In the genomic region with DNA sequence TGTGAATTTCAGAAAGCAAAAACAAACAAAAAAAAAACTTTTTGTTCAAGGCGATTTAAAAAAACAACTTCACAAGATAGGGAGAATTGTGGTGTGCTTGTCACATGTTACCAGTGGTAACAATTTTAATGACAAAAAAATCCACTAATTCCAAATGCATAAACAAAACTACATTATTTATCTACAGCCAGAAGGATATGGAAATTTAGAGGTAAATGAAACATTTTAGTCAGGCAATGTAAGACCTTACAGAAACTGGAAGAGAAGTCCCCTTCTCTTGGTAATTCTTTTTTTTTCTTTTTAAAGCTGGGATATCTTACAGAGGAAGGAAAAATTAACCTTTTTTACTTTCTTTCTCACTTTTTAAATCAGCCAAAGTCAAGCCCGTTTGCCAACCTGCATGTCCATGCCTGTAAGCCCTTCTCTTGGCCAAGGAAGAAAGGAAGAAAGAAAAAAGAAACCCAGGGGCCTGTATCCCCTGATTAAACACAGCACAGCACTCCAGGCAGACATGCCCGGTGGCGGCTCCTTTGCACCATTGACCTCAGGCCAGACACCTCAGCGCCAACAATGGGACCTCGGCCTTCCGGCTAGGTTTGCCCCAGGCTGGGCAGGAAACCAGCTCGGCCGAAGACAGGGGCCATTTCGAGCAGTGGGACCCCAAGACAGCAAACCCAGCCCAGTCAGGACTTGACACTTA, we compare ENCODE assay signal across 1 cellular context.
TF ChIP-seq lines count a peak whose summit lies in the region.

No MANE protein-coding gene starts in this region.

TF ChIP-seq in GM23338, 12 proteins besides CTCF, POLR2A, EP300 and RAD21 (continued from another document):
- TF ChIP-seq, protein P1, sequence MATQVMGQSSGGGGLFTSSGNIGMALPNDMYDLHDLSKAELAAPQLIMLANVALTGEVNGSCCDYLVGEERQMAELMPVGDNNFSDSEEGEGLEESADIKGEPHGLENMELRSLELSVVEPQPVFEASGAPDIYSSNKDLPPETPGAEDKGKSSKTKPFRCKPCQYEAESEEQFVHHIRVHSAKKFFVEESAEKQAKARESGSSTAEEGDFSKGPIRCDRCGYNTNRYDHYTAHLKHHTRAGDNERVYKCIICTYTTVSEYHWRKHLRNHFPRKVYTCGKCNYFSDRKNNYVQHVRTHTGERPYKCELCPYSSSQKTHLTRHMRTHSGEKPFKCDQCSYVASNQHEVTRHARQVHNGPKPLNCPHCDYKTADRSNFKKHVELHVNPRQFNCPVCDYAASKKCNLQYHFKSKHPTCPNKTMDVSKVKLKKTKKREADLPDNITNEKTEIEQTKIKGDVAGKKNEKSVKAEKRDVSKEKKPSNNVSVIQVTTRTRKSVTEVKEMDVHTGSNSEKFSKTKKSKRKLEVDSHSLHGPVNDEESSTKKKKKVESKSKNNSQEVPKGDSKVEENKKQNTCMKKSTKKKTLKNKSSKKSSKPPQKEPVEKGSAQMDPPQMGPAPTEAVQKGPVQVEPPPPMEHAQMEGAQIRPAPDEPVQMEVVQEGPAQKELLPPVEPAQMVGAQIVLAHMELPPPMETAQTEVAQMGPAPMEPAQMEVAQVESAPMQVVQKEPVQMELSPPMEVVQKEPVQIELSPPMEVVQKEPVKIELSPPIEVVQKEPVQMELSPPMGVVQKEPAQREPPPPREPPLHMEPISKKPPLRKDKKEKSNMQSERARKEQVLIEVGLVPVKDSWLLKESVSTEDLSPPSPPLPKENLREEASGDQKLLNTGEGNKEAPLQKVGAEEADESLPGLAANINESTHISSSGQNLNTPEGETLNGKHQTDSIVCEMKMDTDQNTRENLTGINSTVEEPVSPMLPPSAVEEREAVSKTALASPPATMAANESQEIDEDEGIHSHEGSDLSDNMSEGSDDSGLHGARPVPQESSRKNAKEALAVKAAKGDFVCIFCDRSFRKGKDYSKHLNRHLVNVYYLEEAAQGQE (IDR thresholded peaks at IDR 0.05; ENCODE audit: unreplicated experiment): no peak
- peak; percentile 63 for TF ChIP-seq EZH2 (IDR thresholded peaks at IDR 0.05; ENCODE audit: low read depth, unreplicated experiment)
